Comparison of ENCODE assay signal across 1 cellular context in the genomic region with DNA sequence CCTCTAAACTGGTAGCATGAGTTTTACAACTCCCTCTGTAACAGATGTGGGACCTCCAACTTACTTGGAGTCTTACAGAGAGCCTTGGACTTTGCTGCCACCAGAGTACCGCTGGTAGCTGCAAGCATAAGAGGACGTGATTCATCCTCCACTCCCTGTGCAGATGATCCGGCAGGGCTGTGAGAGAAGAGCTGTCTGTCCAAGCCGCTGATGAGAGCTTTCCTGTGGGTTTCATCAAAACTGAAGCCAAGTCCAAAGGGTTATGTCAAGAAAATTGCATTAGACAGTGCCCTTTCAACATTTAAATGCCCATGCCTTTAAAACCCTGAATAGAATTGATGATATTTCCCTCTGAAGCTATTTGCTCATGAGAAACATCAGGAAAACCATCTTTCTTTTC.
TF ChIP-seq lines count a peak whose summit lies in the region.

No MANE protein-coding gene starts in this region.

TF ChIP-seq in SK-N-SH, 30 proteins besides CTCF, POLR2A, EP300 and RAD21 (continued from another document):
- 0 out of 2 replicates have a peak, but pooled peaks have one; percentile 27 for TF ChIP-seq ZBTB33 (IDR thresholded peaks at IDR 0.05; ENCODE audit: borderline replicate concordance, low read depth)
- peak; percentile 51; the same call in 1 of the 2 replicates for TF ChIP-seq TAF1 (IDR thresholded peaks at IDR 0.05; ENCODE audit: borderline replicate concordance, low read depth, low read length)
- TF ChIP-seq, protein P1, sequence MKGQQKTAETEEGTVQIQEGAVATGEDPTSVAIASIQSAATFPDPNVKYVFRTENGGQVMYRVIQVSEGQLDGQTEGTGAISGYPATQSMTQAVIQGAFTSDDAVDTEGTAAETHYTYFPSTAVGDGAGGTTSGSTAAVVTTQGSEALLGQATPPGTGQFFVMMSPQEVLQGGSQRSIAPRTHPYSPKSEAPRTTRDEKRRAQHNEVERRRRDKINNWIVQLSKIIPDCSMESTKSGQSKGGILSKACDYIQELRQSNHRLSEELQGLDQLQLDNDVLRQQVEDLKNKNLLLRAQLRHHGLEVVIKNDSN (IDR thresholded peaks at IDR 0.05; ENCODE audit: borderline replicate concordance, low read depth): no peak
- peak; percentile 67; the same call in 1 of the 2 replicates for TF ChIP-seq POLR2AphosphoS5 (IDR thresholded peaks at IDR 0.05; ENCODE audit: low read depth, low read length)
- TF ChIP-seq, protein P2, sequence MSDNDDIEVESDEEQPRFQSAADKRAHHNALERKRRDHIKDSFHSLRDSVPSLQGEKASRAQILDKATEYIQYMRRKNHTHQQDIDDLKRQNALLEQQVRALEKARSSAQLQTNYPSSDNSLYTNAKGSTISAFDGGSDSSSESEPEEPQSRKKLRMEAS (IDR thresholded peaks at IDR 0.05; ENCODE audit: low read depth): 0 out of 2 replicates have a peak, but pooled peaks have one; percentile 14
- no peak for TF ChIP-seq SMC3 (IDR thresholded peaks at IDR 0.05; ENCODE audit: low read depth, low read length)
- peak; percentile 29; the same call in 1 of the 2 replicates for TF ChIP-seq MEF2A (IDR thresholded peaks at IDR 0.05; ENCODE audit: borderline replicate concordance, low read depth)
- 0 out of 2 replicates have a peak, but pooled peaks have one; percentile 54 for TF ChIP-seq FOXM1 (IDR thresholded peaks at IDR 0.05; ENCODE audit: low read depth)
- TF ChIP-seq JUND (IDR thresholded peaks at IDR 0.05): peak; percentile 68
- TF ChIP-seq SIN3A (IDR thresholded peaks at IDR 0.05; ENCODE audit: borderline replicate concordance, low read depth, low read length): peak; percentile 74; the same call in 1 of the 2 replicates
TF ChIP-seq in SK-N-SH: peak in this region for 15.
